In the genomic region with DNA sequence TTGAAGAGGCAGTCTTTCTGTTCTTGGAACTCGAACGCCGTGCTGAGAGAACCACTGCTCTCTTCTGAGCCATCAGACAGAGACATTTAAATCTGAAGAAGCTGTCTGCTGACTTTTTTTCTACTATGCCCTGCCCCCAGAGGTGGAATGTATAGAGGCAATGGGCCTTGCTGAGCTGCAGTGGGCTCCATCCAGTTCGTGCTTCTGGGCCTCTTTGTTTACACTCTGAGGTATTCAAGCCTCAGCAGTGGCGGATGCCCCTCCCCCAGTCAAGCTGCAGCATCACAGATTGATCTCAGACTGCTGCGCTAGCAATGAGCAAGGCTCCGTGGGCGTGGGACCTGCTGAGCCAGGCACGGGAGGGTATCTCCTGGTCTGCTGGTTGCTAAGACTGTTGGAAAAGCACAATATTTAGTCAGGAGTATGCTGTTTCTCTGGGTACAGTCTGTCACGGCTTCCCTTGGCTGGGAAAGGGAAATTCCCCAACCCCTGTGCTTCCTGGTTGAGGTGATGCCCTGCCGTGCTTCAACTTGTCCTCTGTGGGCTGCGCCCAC, we compare ENCODE assay signal across 19 cellular contexts.
DNase-seq lines count a peak whose midpoint lies in the region; ATAC-seq and TF ChIP-seq lines count a peak whose summit lies in the region.
"Had no signal": no experiment of that assay in that cellular context is flagged by ENCODE, and none has a peak within 500 bp of the region (broad histone marks: within the 10 kb centered on the region; RNA-seq: fewer than 3 reads in every experiment).

No MANE protein-coding gene starts in this region.

- H3K4me3 ChIP-seq in skeletal muscle cell (ENCODE audit: low read depth, low read length), result no peak overlapping the region
- H3K4me3 ChIP-seq: smooth muscle cell, testis had no signal

- TF ChIP-seq CTCF in GM13976 (IDR thresholded peaks at IDR 0.05; ENCODE audit: borderline replicate concordance, control extremely low read depth, extremely low read depth, insufficient read depth, missing control alignments), result no peak

- in situ Hi-C loops in GM13976 (cut with MboI; ENCODE audit: low sequenced_read_pairs, unreplicated experiment), result no loop called here

- DNase-seq in DMS153 (lab: John Stamatoyannopoulos, UW) (peak; percentile 54), DMS153 treated with DMSO at 0.1 percent for 48 hours (lab: John Stamatoyannopoulos, UW; ENCODE audit: unreplicated experiment) (no peak), brain pericyte (ENCODE audit: low read depth, low spot score) (peak; percentile 15), iPS DF 19.7 (ENCODE audit: low read depth, low spot score) (peak; percentile 38), skeletal muscle cell (ENCODE audit: low read depth) (peak; percentile 11), GM13976 (ENCODE audit: low spot score) (no peak)
- no peak for DNase-seq in stimulated activated CD4-positive, alpha-beta T cell treated with anti-CD3 and anti-CD28 coated beads, Interleukin-4, amount 100 ng/mL, for 4 hours
- DNase-seq: activated CD4-positive, alpha-beta T cell treated with anti-CD3 and anti-CD28 coated beads for 4 hours; activated effector memory CD4-positive, alpha-beta T cell treated with Interleukin-2 at 50 U/mL for 16 hours; BE2C; HFFc6; immature natural killer cell; NCI-H1105; NCI-H2107; NCI-H526 treated with DMSO at 0.1 percent for 48 hours; PC-3; testis had no signal

- ATAC-seq in activated CD4-positive, CD25-positive, alpha-beta regulatory T cell treated with anti-CD3 and anti-CD28 coated beads, Interleukin-2, amount 50 U/mL, for 24 hours, result no peak
- ATAC-seq: PC-3 had no signal

Comparison
In these comparisons a context has a peak if more than half of its experiments do, and no peak if none do; other contexts are left out.
1. DNase-seq: peak in DMS153 (single experiment), brain pericyte (single experiment), iPS DF 19.7 (single experiment) and skeletal muscle cell (single experiment); none in DMS153 treated with DMSO at 0.1 percent for 48 hours (single experiment), stimulated activated CD4-positive, alpha-beta T cell treated with anti-CD3 and anti-CD28 coated beads, Interleukin-4, amount 100 ng/mL, for 4 hours (0 of 2) and GM13976 (single experiment).